ENCODE assay signal across 25 cellular contexts in genomic region chr10:25797888-25798429, GRCh38.
"Had no signal": no experiment of that assay in that cellular context is flagged by ENCODE, and none has a peak within 500 bp of the region (broad histone marks: within the 10 kb centered on the region; RNA-seq: fewer than 3 reads in every experiment).

No MANE protein-coding gene starts in this region.

- H3K4me3 ChIP-seq: SJSA1 had no signal

- H3K27ac ChIP-seq: SJSA1 had no signal

- DNase-seq: activated CD4-positive, alpha-beta T cell treated with anti-CD3 and anti-CD28 coated beads, Interleukin-2, amount 10 ng/mL, durations not matched to agents 24 days and 14 days; activated CD4-positive, alpha-beta T cell treated with anti-CD3 and anti-CD28 coated beads, Interleukin-2, amount 50 U/mL, for 4 hours; activated CD8-positive, alpha-beta T cell treated with anti-CD3 and anti-CD28 coated beads for 36 hours; activated effector memory CD4-positive, alpha-beta T cell treated with anti-CD3 and anti-CD28 coated beads, Interleukin-2, amount 50 U/mL, for 16 hours; activated naive CD4-positive, alpha-beta T cell treated with Interleukin-2 at 50 U/mL for 16 hours; activated naive CD8-positive, alpha-beta T cell treated with anti-CD3 and anti-CD28 coated beads, Interleukin-2, amount 10 ng/mL, durations not matched to agents 7 days and 5 days; activated T-cell treated with anti-CD3 and anti-CD28 coated beads, Interleukin-2, amount 50 U/mL, for 1 hour; activated T-cell treated with anti-CD3 and anti-CD28 coated beads, Interleukin-2, amount 50 U/mL, for 72 hours; Kasumi-1; KG1; MM.1S; MV-4-11; NCI-H1092 treated with DMSO at 0.1 percent for 48 hours; NCI-H1417; NCI-H187 treated with DMSO at 0.1 percent for 48 hours; NCI-H2081; NCI-H2171 treated with DMSO at 0.1 percent for 48 hours; NCI-H2227 treated with DMSO at 0.1 percent for 48 hours; NCI-H446 treated with DMSO at 0.1 percent for 48 hours; NCI-H524; NCI-H69; NCI-H82; SHP77 treated with DMSO at 0.1 percent for 48 hours; SK-N-SH had no signal
